ENCODE assay signal across 14 cellular contexts in genomic region chr15:64038878-64039277, GRCh38. TPM values are rescaled to one million over a fixed set of nuclear protein-coding genes. Genes with fewer than 3 reads are reported as not detected.
DNase-seq lines count a peak whose midpoint lies in the region; ATAC-seq, FAIRE-seq and TF ChIP-seq lines count a peak whose summit lies in the region.
"Had no signal": no experiment of that assay in that cellular context is flagged by ENCODE, and none has a peak within 500 bp of the region (broad histone marks: within the 10 kb centered on the region; RNA-seq: fewer than 3 reads in every experiment).

No MANE protein-coding gene starts in this region.

- H3K14ac ChIP-seq in H9 (ENCODE audit: insufficient read depth, low read length), result no peak overlapping the region

- no peaks in the 10 kb centered on the region for H3K79me1 ChIP-seq in H9 (ENCODE audit: insufficient read depth, low read depth, low read length, poor library complexity, severe bottlenecking)

- H3K4me3 ChIP-seq in K562, result no peak overlapping the region
- H3K4me3 ChIP-seq: A549 had no signal

- POLR2A ChIA-PET in K562 (lab: Yijun Ruan, JAX), result interaction anchor here (0.6 to 1.2 kb wide), 3 partner anchors 9 to 597 kb away, joined by 3 to 4 read pairs (median 4); no protein-coding TSS in a partner anchor

- TF ChIP-seq RAD21 in K562 (CRISPR knock-in tag; conservative IDR thresholded peaks at IDR 0.05 in 1 of 2, IDR thresholded peaks at IDR 0.05 in 1 of 2), result no peak

- CTCF ChIA-PET in K562 (lab: Yijun Ruan, JAX; ENCODE audit: low intra/inter-chr PET ratio), result no interaction called here

- H2AFZ ChIP-seq in H9 (ENCODE audit: low read length) (no peak overlapping the region), K562 (ENCODE audit: low read depth, low read length) (no peak overlapping the region)

- H3K4me3 Mint-ChIP-seq in H9, result no peak overlapping the region
- H3K4me3 Mint-ChIP-seq: CD4-positive, alpha-beta memory T cell had no signal

- no peaks in the 10 kb centered on the region; a peak in 2 of 5 replicates for H3K9me3 Mint-ChIP-seq in H9
- H3K9me3 Mint-ChIP-seq: CD4-positive, alpha-beta memory T cell had no signal

- ATAC-seq in K562, result no peak; the same call in 2 of the 3 replicates
- ATAC-seq in GM18519 (IDR thresholded peaks at IDR 0.05; ENCODE audit: low FRiP score, unreplicated experiment), result no peak
- ATAC-seq: A549 had no signal

- H3K79me2 ChIP-seq in H9 (ENCODE audit: insufficient read depth, low read length), result no peaks in the 10 kb centered on the region
- H3K79me2 ChIP-seq in K562 (ENCODE audit: control insufficient read depth, insufficient read depth, low read length), result no peaks in the 10 kb centered on the region

- H3K56ac ChIP-seq in H9 (ENCODE audit: insufficient read length, low read depth, low read length), result no peak overlapping the region

- no peak for TF ChIP-seq EP300 in K562 (IDR thresholded peaks at IDR 0.05; ENCODE audit: low read length)

- in situ Hi-C loops in K562 (cut with MboI), result no loop called here

- no peak for TF ChIP-seq CTCF in H9 (conservative IDR thresholded peaks at IDR 0.05)
- TF ChIP-seq CTCF in K562 (IDR thresholded peaks at IDR 0.05 in 2 of 3, conservative IDR thresholded peaks at IDR 0.05 in 1 of 3; ENCODE audit: insufficient read depth in 2 of 3, low read depth in 1 of 3, low read length in 3 of 3), result no peak

- no peaks in the 10 kb centered on the region; the same call in 1 of the 2 replicates for H3K27me3 Mint-ChIP-seq in H9 (ENCODE audit: low read depth)
- H3K27me3 Mint-ChIP-seq: CD4-positive, alpha-beta memory T cell had no signal

- H3T11ph ChIP-seq in H9 (ENCODE audit: low read length), result no peak overlapping the region

- no peak overlapping the region for H3K4ac ChIP-seq in H9 (ENCODE audit: low read depth, low read length)

- no peak overlapping the region for H2AK5ac ChIP-seq in H9 (ENCODE audit: insufficient read length, low read length)

- H4K91ac ChIP-seq in H9 (ENCODE audit: insufficient read length, low read depth, low read length), result no peak overlapping the region

- H4K8ac ChIP-seq in H9 (replicated peaks; ENCODE audit: insufficient read length, low read depth, low read length), result no peak overlapping the region

- H3K36me3 Mint-ChIP-seq in H9 (ENCODE audit: insufficient read depth in 1 of 3, low read depth in 3 of 3), result peaks cover 0 to 7% (median 0%) of the 10 kb centered on the region in 3 experiments; a peak in 1 of 7 replicates
- H3K36me3 Mint-ChIP-seq: CD4-positive, alpha-beta memory T cell had no signal

- no peak overlapping the region for H3K4me2 ChIP-seq in H9 (ENCODE audit: insufficient read depth, insufficient read length, low read length)
- no peak overlapping the region for H3K4me2 ChIP-seq in K562 (ENCODE audit: insufficient read depth, low read length)
- H3K4me2 ChIP-seq: A549 had no signal

- no peak overlapping the region for H2BK5ac ChIP-seq in H9 (ENCODE audit: insufficient read length, low read length)

- intact Hi-C loops in K562 (cut with micrococcal nuclease) (no loop called here), head of caudate nucleus (cut with DNase I) (no loop called here)

- no peak overlapping the region for H3K18ac ChIP-seq in H9 (ENCODE audit: insufficient read length, low read depth, low read length)

- no peaks in the 10 kb centered on the region for H3K36me3 ChIP-seq in K562 (ENCODE audit: control insufficient read depth, insufficient read depth, low read length)
- H3K36me3 ChIP-seq: BE2C had no signal

- no peak overlapping the region for H2BK12ac ChIP-seq in H9 (ENCODE audit: insufficient read length, low read depth, low read length)

- H3K9me1 ChIP-seq in K562 (ENCODE audit: control insufficient read depth, insufficient read depth, low read length), result no peaks in the 10 kb centered on the region

- no CpG with 5 or more reads among the region's 3 CpGs for WGBS in H9 (ENCODE audit: extremely low coverage, insufficient read length, low lambda C conversion rate)
- 68% methylated on average over 3 of the region's 3 CpGs for WGBS in K562 (ENCODE audit: insufficient coverage, low coverage, missing lambda C conversion rate)

- no peaks in the 10 kb centered on the region for H3K9me3 ChIP-seq in H9 (ENCODE audit: control insufficient read depth, low read depth, low read length)
- H3K9me3 ChIP-seq in K562 (replicated peaks; ENCODE audit: control insufficient read depth, insufficient read depth, low read depth, low read length), result no peaks in the 10 kb centered on the region
- H3K9me3 ChIP-seq: A549, BE2C had no signal

- no peak overlapping the region for H3K9ac ChIP-seq in H9 (ENCODE audit: extremely low read depth, insufficient read length, low read length)
- no peak overlapping the region for H3K9ac ChIP-seq in K562 (ENCODE audit: insufficient read depth in 1 of 2, low read depth in 2 of 2, low read length in 2 of 2)

- peaks cover 2% of the 10 kb centered on the region; the same call in 1 of the 2 replicates for H3K4me1 ChIP-seq in H9 (ENCODE audit: insufficient read depth, low read length)
- H3K4me1 ChIP-seq in K562 (replicated peaks in 1 of 2; ENCODE audit: control insufficient read depth in 2 of 2, insufficient read depth in 2 of 2, low read length in 2 of 2), result no peaks in the 10 kb centered on the region
- H3K4me1 ChIP-seq: A549, BE2C had no signal

- DNase-seq in H9 (peak; percentile 40), NCI-H69 (lab: John Stamatoyannopoulos, UW) (peak; percentile 31), K562 (ENCODE audit: extremely low read depth in 1 of 4, low spot score in 3 of 4) (peak in 1 of 4 experiments; percentile 25), iPS DF 19.7 (ENCODE audit: low read depth, low spot score) (peak; percentile 20), ecto neural progenitor cell (ENCODE audit: low spot score) (no peak), head of caudate nucleus (no peak)
- DNase-seq: BE2C; CD4-positive, alpha-beta memory T cell; DMS79 had no signal

- H3K23me2 ChIP-seq in H9 (ENCODE audit: insufficient read length, low read depth, low read length, poor library complexity, severe bottlenecking), result no peaks in the 10 kb centered on the region

- peak overlapping the region in 1 of 3 experiments; percentile 45; a peak in 2 of 7 replicates for H3K27ac Mint-ChIP-seq in H9
- H3K27ac Mint-ChIP-seq: CD4-positive, alpha-beta memory T cell had no signal

- H2BK20ac ChIP-seq in H9 (ENCODE audit: low read depth, low read length, poor library complexity, severe bottlenecking), result no peak overlapping the region

- H2BK15ac ChIP-seq in H9 (ENCODE audit: low read depth, low read length), result no peak overlapping the region

- H2BK120ac ChIP-seq in H9 (ENCODE audit: low read depth, low read length, poor library complexity, severe bottlenecking), result no peak overlapping the region

- H3K27me3 ChIP-seq in H9 (ENCODE audit: insufficient read depth, low read length) (no peaks in the 10 kb centered on the region; the same call in 1 of the 2 replicates), K562 (ENCODE audit: control insufficient read depth in 2 of 2, insufficient read depth in 2 of 2, low read length in 2 of 2) (no peaks in the 10 kb centered on the region)
- H3K27me3 ChIP-seq: BE2C had no signal

- H3K27ac ChIP-seq in H9 (ENCODE audit: insufficient read length, low read depth, low read length), result no peak overlapping the region
- H3K27ac ChIP-seq in K562 (ENCODE audit: extremely low read depth, low read depth, low read length), result no peak overlapping the region
- H3K27ac ChIP-seq: A549, C4-2B had no signal

- no peak for TF ChIP-seq POLR2A in K562 (conservative IDR thresholded peaks at IDR 0.05)

- H3K23ac ChIP-seq in H9 (ENCODE audit: insufficient read length, low read depth, low read length), result no peak overlapping the region

- H4K5ac ChIP-seq in H9 (ENCODE audit: insufficient read length, low read depth, low read length), result no peak overlapping the region

- peaks cover 12 to 22% of the 10 kb centered on the region in 2 experiments for H3K4me1 Mint-ChIP-seq in H9
- H3K4me1 Mint-ChIP-seq: CD4-positive, alpha-beta memory T cell had no signal

- no peaks in the 10 kb centered on the region for H4K20me1 ChIP-seq in H9 (ENCODE audit: control insufficient read depth, insufficient read depth, insufficient read length)
- H4K20me1 ChIP-seq in K562 (replicated peaks; ENCODE audit: control insufficient read depth, insufficient read depth, low read length), result no peaks in the 10 kb centered on the region

- no peak for FAIRE-seq in K562 (lab: Jason Lieb, UNC)
- FAIRE-seq: A549, GM12891, H54 had no signal

- no TSS peak for BruUV-seq in K562 (replicated peaks; lab: Mats Ljungman, UMichigan)

RNA-seq across cellular contexts. Expression of gene DAPK2, which starts 7.4 kb away (rescaled TPM):
- 3.5 and 4.6 TPM in 2 replicates for total RNA-seq in H9 (2021)
- total RNA-seq in K562 (2011; cell fraction: chromatin; rRNA removed; ENCODE audit: low replicate concordance), result 6.8 and 11.4 TPM in 2 replicates
- 5.1 and 6.5 TPM in 2 replicates for total RNA-seq in K562 (2011; cell fraction: nucleolus; rRNA removed)
- 7.7 and 10.2 TPM in 2 replicates for total RNA-seq in K562 (2011; cell fraction: nucleoplasm; rRNA removed)
- total RNA-seq in K562 (2014; rRNA removed), result 2.2 and 3.3 TPM in 2 replicates
- 1.6 and 1.7 TPM in 2 replicates for total RNA-seq in K562 (2014; rRNA removed; fragmentation: Illumina TruSeq; extraction: Trizol)
- total RNA-seq in K562 (2015; rRNA removed; fragmentation: Illumina TruSeq; extraction: Trizol), result 1.3 and 2.2 TPM in 2 replicates
- total RNA-seq in K562 (2021), result 3.3 and 3.9 TPM in 2 replicates
- polyA plus RNA-seq in K562 (2011; rRNA removed), result 2.9 and 5.2 TPM in 2 replicates
- 2.5 and 5.4 TPM in 2 replicates for polyA plus RNA-seq in K562 (2011; cell fraction: cytosol; rRNA removed)
- 7.6 and 18.2 TPM in 2 replicates for polyA plus RNA-seq in K562 (2011; cell fraction: nucleus; rRNA removed)
- 1.7 and 4.1 TPM in 2 replicates for polyA plus RNA-seq in K562 (2012)
- polyA plus RNA-seq in K562 (2014; fragmentation: Illumina TruSeq; extraction: Trizol), result 1.4 and 1.9 TPM in 2 replicates
- under 1 TPM; 0.14 to 0.20 TPM for polyA plus RNA-seq in K562 (2014; fragmentation: Nextera tagmentation; extraction: Ambion mirVana)
- polyA plus RNA-seq in K562 (2014; rRNA removed), result 3.5 and 3.6 TPM in 2 replicates
- polyA minus RNA-seq in K562 (2011; rRNA and poly(A)+ RNA removed), result 2.5 and 3.3 TPM in 2 replicates
- 2.2 and 2.9 TPM in 2 replicates for polyA minus RNA-seq in K562 (2011; cell fraction: cytosol; rRNA and poly(A)+ RNA removed)
- polyA minus RNA-seq in K562 (2011; cell fraction: nucleus; rRNA and poly(A)+ RNA removed), result 3.6 and 5.4 TPM in 2 replicates

RNA-seq across cellular contexts. Expression of gene CIAO2A, which starts 54.8 kb away (rescaled TPM):
- total RNA-seq in H9 (2021) (74.4 and 80.1 TPM in 2 replicates), K562 (2014; rRNA removed) (275 and 313 TPM in 2 replicates), K562 (2014; rRNA removed; fragmentation: Illumina TruSeq; extraction: Trizol) (251 and 275 TPM in 2 replicates), K562 (2015; rRNA removed; fragmentation: Illumina TruSeq; extraction: Trizol) (287 and 321 TPM in 2 replicates), K562 (2021) (161 and 181 TPM in 2 replicates)
- 15.6 and 44.0 TPM in 2 replicates for total RNA-seq in K562 (2011; cell fraction: chromatin; rRNA removed; ENCODE audit: low replicate concordance)
- 20.5 and 22.0 TPM in 2 replicates for total RNA-seq in K562 (2011; cell fraction: nucleolus; rRNA removed)
- 45.9 and 58.2 TPM in 2 replicates for total RNA-seq in K562 (2011; cell fraction: nucleoplasm; rRNA removed)
- polyA plus RNA-seq in K562 (2011; rRNA removed) (189 and 280 TPM in 2 replicates), K562 (2014; fragmentation: Illumina TruSeq; extraction: Trizol) (223 and 243 TPM in 2 replicates), K562 (2014; fragmentation: Nextera tagmentation; extraction: Ambion mirVana) (100 to 1,000 TPM; 354 to 408 TPM), K562 (2014; rRNA removed) (381 and 429 TPM in 2 replicates)
- 54.1 and 108 TPM in 2 replicates for polyA plus RNA-seq in K562 (2011; cell fraction: cytosol; rRNA removed)
- polyA plus RNA-seq in K562 (2011; cell fraction: nucleus; rRNA removed), result 34.6 and 53.7 TPM in 2 replicates
- polyA plus RNA-seq in K562 (2012), result 167 and 221 TPM in 2 replicates
- polyA minus RNA-seq in K562 (2011; rRNA and poly(A)+ RNA removed), result 45.9 and 50.0 TPM in 2 replicates
- polyA minus RNA-seq in K562 (2011; cell fraction: cytosol; rRNA and poly(A)+ RNA removed), result 23.8 and 27.5 TPM in 2 replicates
- polyA minus RNA-seq in K562 (2011; cell fraction: nucleus; rRNA and poly(A)+ RNA removed), result 14.0 and 25.8 TPM in 2 replicates

RNA-seq across cellular contexts. Expression of gene SNX1, which starts 56.9 kb away (rescaled TPM):
- total RNA-seq in H9 (2021) (52.8 and 58.8 TPM in 2 replicates), K562 (2014; rRNA removed) (29.0 and 41.7 TPM in 2 replicates), K562 (2014; rRNA removed; fragmentation: Illumina TruSeq; extraction: Trizol) (51.0 and 56.4 TPM in 2 replicates), K562 (2015; rRNA removed; fragmentation: Illumina TruSeq; extraction: Trizol) (57.5 and 59.9 TPM in 2 replicates), K562 (2021) (94.0 and 105 TPM in 2 replicates)
- total RNA-seq in K562 (2011; cell fraction: chromatin; rRNA removed; ENCODE audit: low replicate concordance), result 111 and 159 TPM in 2 replicates
- total RNA-seq in K562 (2011; cell fraction: nucleolus; rRNA removed), result 71.4 and 72.4 TPM in 2 replicates
- 79.0 and 93.2 TPM in 2 replicates for total RNA-seq in K562 (2011; cell fraction: nucleoplasm; rRNA removed)
- polyA plus RNA-seq in K562 (2011; rRNA removed) (68.8 and 76.2 TPM in 2 replicates), K562 (2014; fragmentation: Illumina TruSeq; extraction: Trizol) (81.8 and 87.8 TPM in 2 replicates), K562 (2014; fragmentation: Nextera tagmentation; extraction: Ambion mirVana) (10 to 100 TPM; 11.0 to 18.6 TPM), K562 (2014; rRNA removed) (84.5 and 91.6 TPM in 2 replicates)
- polyA plus RNA-seq in K562 (2011; cell fraction: cytosol; rRNA removed), result 46.1 and 50.8 TPM in 2 replicates
- polyA plus RNA-seq in K562 (2011; cell fraction: nucleus; rRNA removed), result 87.7 and 120 TPM in 2 replicates
- 55.3 and 59.0 TPM in 2 replicates for polyA plus RNA-seq in K562 (2012)
- polyA minus RNA-seq in K562 (2011; rRNA and poly(A)+ RNA removed), result 54.5 and 59.3 TPM in 2 replicates
- polyA minus RNA-seq in K562 (2011; cell fraction: cytosol; rRNA and poly(A)+ RNA removed), result 26.2 and 36.9 TPM in 2 replicates
- 29.8 and 37.3 TPM in 2 replicates for polyA minus RNA-seq in K562 (2011; cell fraction: nucleus; rRNA and poly(A)+ RNA removed)

Comparison
In these comparisons a context has a peak if more than half of its experiments do, and no peak if none do; other contexts are left out.
1. DNase-seq: peak in H9 (single experiment), NCI-H69 (single experiment) and iPS DF 19.7 (single experiment); none in ecto neural progenitor cell (single experiment) and head of caudate nucleus (0 of 42).